Comparison of ENCODE assay signal across 8 cellular contexts in the genomic region with DNA sequence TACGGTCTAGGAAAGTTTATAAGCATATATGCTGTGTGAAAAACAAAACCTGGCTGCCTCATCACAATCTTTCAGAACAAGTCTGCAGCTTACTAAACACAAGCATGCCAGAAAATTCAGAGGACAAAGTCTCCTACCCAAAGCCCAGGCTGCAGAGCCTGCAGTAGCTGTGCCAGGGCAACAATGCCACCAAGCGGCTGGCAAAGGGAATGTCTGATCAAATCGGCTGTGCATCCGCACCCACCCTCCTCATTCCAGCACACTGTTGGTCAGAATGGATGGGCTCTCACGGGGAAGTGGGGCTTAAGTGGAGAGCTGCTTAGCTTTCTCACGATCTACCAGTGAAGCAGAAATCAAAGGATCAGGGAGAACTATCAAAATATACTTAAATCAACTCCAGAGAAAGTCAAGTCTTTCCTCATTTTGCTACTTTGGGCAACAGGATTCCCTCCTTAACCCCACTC.
DNase-seq lines count a peak whose midpoint lies in the region; ATAC-seq and TF ChIP-seq lines count a peak whose summit lies in the region.

No MANE protein-coding gene starts in this region.

- no peak overlapping the region for H3K4me3 ChIP-seq in AG04449 (ENCODE audit: low read depth, low read length)

- no peak overlapping the region for H3K27ac Mint-ChIP-seq in progenitor cell of endocrine pancreas

- no peaks in the 10 kb centered on the region for H3K27me3 Mint-ChIP-seq in progenitor cell of endocrine pancreas

- CTCF ChIA-PET in AG04449 (lab: Yijun Ruan, JAX), result interaction anchor here (0.7 to 12.6 kb wide), 53 partner anchors 9 to 458 kb away, joined by 3 to 378 read pairs (median 5); no protein-coding TSS in a partner anchor

- intact Hi-C loops in cardiac septum (cut with DNase I), result loop anchor here (5.0 kb wide), 1 partner anchor 34 kb away; no protein-coding TSS in a partner anchor

- H3K36me3 Mint-ChIP-seq in progenitor cell of endocrine pancreas (ENCODE audit: insufficient read depth), result peaks cover 7% of the 10 kb centered on the region

- H3K4me1 Mint-ChIP-seq in progenitor cell of endocrine pancreas (ENCODE audit: low read depth), result peaks cover 5% of the 10 kb centered on the region

- DNase-seq in AG04449 (ENCODE audit: low read depth, low spot score), result peak; percentile 57
- DNase-seq in MV-4-11 (lab: John Stamatoyannopoulos, UW), result peak; percentile 56
- peak; percentile 14 for DNase-seq in activated naive CD8-positive, alpha-beta T cell treated with anti-CD3 and anti-CD28 coated beads, Interleukin-2, amount 50 U/mL, for 16 hours (ENCODE audit: low read depth, low spot score)
- peak; percentile 84 for DNase-seq in cardiac septum (ENCODE audit: low spot score)
- peak; percentile 33 for DNase-seq in progenitor cell of endocrine pancreas (ENCODE audit: low spot score, unreplicated experiment)
- DNase-seq in mesenteric fat pad (ENCODE audit: low spot score), result no peak

- H3K9me3 Mint-ChIP-seq in progenitor cell of endocrine pancreas (ENCODE audit: low read depth), result no peaks in the 10 kb centered on the region

- ATAC-seq in GM18517 (IDR thresholded peaks at IDR 0.05; ENCODE audit: unreplicated experiment), result peak; percentile 28
- ATAC-seq in SK-N-SH treated with all-trans-retinoic acid at 6 μM for 48 hours, result peak; percentile 96

- H3K4me3 Mint-ChIP-seq in progenitor cell of endocrine pancreas (ENCODE audit: low read depth), result no peak overlapping the region

- peak; percentile 95 for TF ChIP-seq CTCF in AG04449 (IDR thresholded peaks at IDR 0.05; ENCODE audit: insufficient read depth, low read length, missing control alignments)
- TF ChIP-seq CTCF in progenitor cell of endocrine pancreas (IDR thresholded peaks at IDR 0.05; ENCODE audit: unreplicated experiment), result peak; percentile 79

- POLR2A ChIA-PET in AG04449 (lab: Yijun Ruan, JAX), result interaction anchor here (0.7 kb wide), 1 partner anchor 116 kb away, joined by 3 read pairs; no protein-coding TSS in a partner anchor

TF ChIP-seq in SK-N-SH treated with all-trans-retinoic acid at 6 μM for 48 hours, 23 proteins besides CTCF, POLR2A, EP300 and RAD21:
- TF ChIP-seq ZNF565 (CRISPR knock-in tag; conservative IDR thresholded peaks at IDR 0.05; ENCODE audit: low read depth) (0 out of 2 replicates have a peak, but pooled peaks have one; percentile 2), TOX (CRISPR knock-in tag; IDR thresholded peaks at IDR 0.05; ENCODE audit: borderline replicate concordance) (no peak), ESRRG (CRISPR knock-in tag; IDR thresholded peaks at IDR 0.05) (no peak), ZFP3 (CRISPR knock-in tag; IDR thresholded peaks at IDR 0.05) (peak; percentile 42; the same call in 1 of the 2 replicates)
